ENCODE assay signal across 35 cellular contexts in the genomic region with DNA sequence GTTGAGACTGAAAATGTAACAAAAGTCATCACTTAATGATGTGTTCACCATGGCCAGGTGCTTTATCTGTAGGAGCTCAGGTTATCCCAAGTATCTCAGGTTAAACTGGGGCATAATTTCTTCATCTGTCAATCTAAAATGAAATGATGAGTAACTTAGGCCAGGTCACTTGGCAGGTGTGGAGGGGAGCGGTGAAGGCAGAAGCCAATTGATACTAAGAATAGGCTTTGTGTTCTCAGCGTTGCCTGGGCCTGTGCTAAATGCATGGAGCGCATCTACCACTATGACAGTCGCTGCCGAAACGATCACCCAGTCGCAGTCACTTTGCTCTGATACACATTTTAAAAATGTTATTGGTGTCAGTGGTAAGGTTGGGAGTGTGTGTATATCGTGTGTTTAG.
"Had no signal": no experiment of that assay in that cellular context is flagged by ENCODE, and none has a peak within 500 bp of the region (broad histone marks: within the 10 kb centered on the region; RNA-seq: fewer than 3 reads in every experiment).

No MANE protein-coding gene starts in this region.

- H3K36me3 ChIP-seq: MG63 had no signal

- H3K27me3 ChIP-seq: MG63 had no signal

- DNase-seq: Kasumi-1, MG63, MM.1S, MV-4-11, NCI-H1048, NCI-H1092, NCI-H1092 treated with DMSO at 0.1 percent for 48 hours, NCI-H1105, NCI-H1105 treated with DMSO at 0.1 percent for 48 hours, NCI-H1417, NCI-H1417 treated with DMSO at 0.1 percent for 48 hours, NCI-H1436, NCI-H1436 treated with DMSO at 0.1 percent for 48 hours, NCI-H146, NCI-H1694, NCI-H1694 treated with DMSO at 0.1 percent for 48 hours, NCI-H187, NCI-H187 treated with DMSO at 0.1 percent for 48 hours, NCI-H1930, NCI-H2029, NCI-H2029 treated with DMSO at 0.1 percent for 48 hours, NCI-H2081, NCI-H2081 treated with DMSO at 0.1 percent for 48 hours, NCI-H2107, NCI-H2171, NCI-H2171 treated with DMSO at 0.1 percent for 48 hours, NCI-H2227 treated with DMSO at 0.1 percent for 48 hours, NCI-H226, NCI-H345, NCI-H446, NCI-H446 treated with DMSO at 0.1 percent for 48 hours, NCI-H510A, NCI-H510A treated with DMSO at 0.1 percent for 48 hours, NCI-H524 had no signal

- H3K9ac ChIP-seq: KMS-11 had no signal

- H3K9me3 ChIP-seq: MG63 had no signal

- H3K4me2 ChIP-seq: KMS-11 had no signal

- H3K27ac ChIP-seq: KMS-11 had no signal

- H3K4me3 ChIP-seq: MG63 had no signal
